Comparison of ENCODE assay signal across 8 cellular contexts in the genomic region with DNA sequence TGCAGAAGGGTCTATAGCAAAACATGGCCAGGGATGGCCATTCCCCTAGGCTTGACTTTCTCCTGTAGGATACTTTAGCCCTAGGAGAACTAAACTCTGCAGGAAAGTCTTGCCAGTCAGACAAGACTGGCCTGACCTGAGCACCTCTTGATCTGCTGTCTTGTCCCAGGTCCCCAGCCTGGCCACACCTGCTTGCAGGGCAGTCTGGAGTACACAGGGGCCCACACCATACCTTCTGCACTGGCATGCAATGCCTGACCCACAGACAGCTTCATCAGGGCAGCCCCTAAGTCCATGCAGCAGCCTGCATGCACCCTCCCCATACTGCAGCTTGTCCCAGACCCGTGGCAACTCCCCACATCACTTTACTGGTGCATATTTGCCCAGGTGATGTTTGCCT.
"Had no signal": no experiment of that assay in that cellular context is flagged by ENCODE, and none has a peak within 500 bp of the region (broad histone marks: within the 10 kb centered on the region; RNA-seq: fewer than 3 reads in every experiment).

No MANE protein-coding gene starts in this region.

- ATAC-seq: GM12878 had no signal

- DNase-seq: GDM1, GF-D8 had no signal

- FAIRE-seq: G401.6, GM12878, GM12891, GM12892, GM18507, GM19239 had no signal

- H3K4me3 ChIP-seq: GM12878 had no signal
